Comparison of ENCODE assay signal across 12 cellular contexts in genomic region chr6:42230320-42231034, GRCh38. TPM values are rescaled to one million over a fixed set of nuclear protein-coding genes. Genes with fewer than 3 reads are reported as not detected.
DNase-seq lines count a peak whose midpoint lies in the region; ATAC-seq, FAIRE-seq and TF ChIP-seq lines count a peak whose summit lies in the region.
"Had no signal": no experiment of that assay in that cellular context is flagged by ENCODE, and none has a peak within 500 bp of the region (broad histone marks: within the 10 kb centered on the region; RNA-seq: fewer than 3 reads in every experiment).

No MANE protein-coding gene starts in this region.

- no peaks in the 10 kb centered on the region for H3K9me3 Mint-ChIP-seq in Calu3 (ENCODE audit: low read depth, unreplicated experiment)
- H3K9me3 Mint-ChIP-seq in activated B cell treated with CpG ODN at 0.5 μM for 24 hours = no peaks in the 10 kb centered on the region
- no peaks in the 10 kb centered on the region for H3K9me3 Mint-ChIP-seq in CD8-positive, alpha-beta memory T cell
- H3K9me3 Mint-ChIP-seq: dendritic cell treated with granulocyte-macrophage colony-stimulating factor and Interleukin-4, amounts not matched to agents 40 ng/mL and 50 ng/mL, for 4 days had no signal

- POLR2A ChIA-PET in activated B cell treated with CpG ODN at 0.5 μM for 24 hours (lab: Charles Lee) = interaction anchor here (0.7 kb wide), 1 partner anchor 683 kb away, joined by 3 read pairs; no protein-coding TSS in a partner anchor
- POLR2A ChIA-PET in CD8-positive, alpha-beta memory T cell (lab: Charles Lee) = no interaction called here

- BruUV-seq in Calu3 (replicated peaks; lab: Mats Ljungman, UMichigan) = no TSS peak

- intact Hi-C loops in Calu3 (cut with micrococcal nuclease; ENCODE audit: unreplicated experiment) = loop anchor here (1.0 to 2.0 kb wide), 2 partner anchors 64 to 156 kb away; no protein-coding TSS in a partner anchor
- intact Hi-C loops in activated B cell treated with CpG ODN at 0.5 μM for 24 hours (cut with micrococcal nuclease) = loop anchor here (1.0 kb wide), 1 partner anchor 155 kb away; no protein-coding TSS in a partner anchor

- H3K27ac Mint-ChIP-seq in Calu3 (ENCODE audit: unreplicated experiment) = no peak overlapping the region
- H3K27ac Mint-ChIP-seq in activated B cell treated with CpG ODN at 0.5 μM for 24 hours = no peak overlapping the region
- no peak overlapping the region for H3K27ac Mint-ChIP-seq in CD8-positive, alpha-beta memory T cell
- H3K27ac Mint-ChIP-seq: dendritic cell treated with granulocyte-macrophage colony-stimulating factor and Interleukin-4, amounts not matched to agents 40 ng/mL and 50 ng/mL, for 4 days had no signal

- peak; percentile 34 for ATAC-seq in activated B cell treated with CpG ODN at 0.5 μM for 24 hours (ENCODE audit: low read depth)
- ATAC-seq in HG02938 (IDR thresholded peaks at IDR 0.05; ENCODE audit: unreplicated experiment) = no peak

- no peak overlapping the region for H3K4me3 ChIP-seq in kidney epithelial cell (ENCODE audit: low read depth, low read length)
- H3K4me3 ChIP-seq in CD8-positive, alpha-beta memory T cell (ENCODE audit: low read length) = no peak overlapping the region

- DNase-seq in Calu3 = peak; percentile 33
- peak; percentile 53 for DNase-seq in HT1080 (ENCODE audit: low read depth)
- DNase-seq in activated B cell treated with CpG ODN at 0.5 μM for 24 hours = no peak
- DNase-seq in kidney epithelial cell (ENCODE audit: low read depth) = no peak
- no peak for DNase-seq in activated effector memory CD4-positive, alpha-beta T cell treated with Interleukin-2 at 50 U/mL for 16 hours
- no peak for DNase-seq in CD8-positive, alpha-beta memory T cell
- no peak for DNase-seq in urothelium cell line (ENCODE audit: low spot score)
- DNase-seq: activated CD8-positive, alpha-beta memory T cell treated with anti-CD3 and anti-CD28 coated beads for 24 hours; stimulated activated CD4-positive, alpha-beta T cell treated with anti-CD3 and anti-CD28 coated beads, Interleukin-2, amount 100 ng/mL, for 24 hours had no signal

- H3K27ac ChIP-seq in CD8-positive, alpha-beta memory T cell (ENCODE audit: low read depth, low read length) = no peak overlapping the region

- H3K9me3 ChIP-seq in CD8-positive, alpha-beta memory T cell (ENCODE audit: low read length) = no peaks in the 10 kb centered on the region

- no peak overlapping the region for H3K4me3 Mint-ChIP-seq in Calu3 (ENCODE audit: low read depth, unreplicated experiment)
- no peak overlapping the region for H3K4me3 Mint-ChIP-seq in activated B cell treated with CpG ODN at 0.5 μM for 24 hours
- H3K4me3 Mint-ChIP-seq in CD8-positive, alpha-beta memory T cell = peak overlapping the region in 1 of 7 donors; percentile 29
- H3K4me3 Mint-ChIP-seq: dendritic cell treated with granulocyte-macrophage colony-stimulating factor and Interleukin-4, amounts not matched to agents 40 ng/mL and 50 ng/mL, for 4 days had no signal

- CTCF ChIA-PET in Calu3 (lab: Charles Lee) (interaction anchor here (0.6 to 2.0 kb wide), 9 partner anchors 9 to 334 kb away, joined by 3 to 13 read pairs (median 4); partner anchors contain the start of genes C6orf132 and MRPS10), activated B cell treated with CpG ODN at 0.5 μM for 24 hours (lab: Charles Lee) (interaction anchor here (1.0 to 1.8 kb wide), 6 partner anchors 14 to 317 kb away, joined by 3 to 7 read pairs (median 4); no protein-coding TSS in a partner anchor)
- CTCF ChIA-PET in CD8-positive, alpha-beta memory T cell (lab: Charles Lee) = interaction anchor here (2.7 kb wide), 1 partner anchor 317 kb away, joined by 10 read pairs; no protein-coding TSS in a partner anchor

- no peaks in the 10 kb centered on the region for H3K27me3 ChIP-seq in kidney epithelial cell (ENCODE audit: control insufficient read depth, insufficient read depth, low read length)
- no peaks in the 10 kb centered on the region for H3K27me3 ChIP-seq in CD8-positive, alpha-beta memory T cell (ENCODE audit: insufficient read depth, low read length, poor library complexity, severe bottlenecking)

- H3K36me3 Mint-ChIP-seq in Calu3 (ENCODE audit: insufficient read depth, unreplicated experiment) (peaks cover 21% of the 10 kb centered on the region), activated B cell treated with CpG ODN at 0.5 μM for 24 hours (ENCODE audit: low read depth) (peaks cover 3% of the 10 kb centered on the region)
- peaks cover 0 to 73% (median 20%) of the 10 kb centered on the region in 3 donors for H3K36me3 Mint-ChIP-seq in CD8-positive, alpha-beta memory T cell

- TF ChIP-seq CTCF in Calu3 (IDR thresholded peaks at IDR 0.05; ENCODE audit: unreplicated experiment) = peak; percentile 82
- no peak for TF ChIP-seq CTCF in activated B cell treated with CpG ODN at 0.5 μM for 24 hours (IDR thresholded peaks at IDR 0.05)
- TF ChIP-seq CTCF in kidney epithelial cell (IDR thresholded peaks at IDR 0.05; ENCODE audit: insufficient read depth, low read length, poor library complexity, severe bottlenecking) = peak; percentile 66

- no peak for FAIRE-seq in urothelium cell line (lab: Jason Lieb, UNC)

- no peaks in the 10 kb centered on the region for H3K36me3 ChIP-seq in kidney epithelial cell (ENCODE audit: control insufficient read depth, insufficient read depth, low read length)
- peaks cover 19% of the 10 kb centered on the region for H3K36me3 ChIP-seq in CD8-positive, alpha-beta memory T cell (ENCODE audit: insufficient read depth, low read length)

- peaks cover 52% of the 10 kb centered on the region for H3K4me1 Mint-ChIP-seq in Calu3 (ENCODE audit: low read depth, unreplicated experiment)
- peaks cover 1% of the 10 kb centered on the region for H3K4me1 Mint-ChIP-seq in activated B cell treated with CpG ODN at 0.5 μM for 24 hours
- no peaks in the 10 kb centered on the region for H3K4me1 Mint-ChIP-seq in CD8-positive, alpha-beta memory T cell

- H3K4me1 ChIP-seq in CD8-positive, alpha-beta memory T cell (ENCODE audit: insufficient read depth, low read length) = no peaks in the 10 kb centered on the region

- H3K27me3 Mint-ChIP-seq in Calu3 (ENCODE audit: unreplicated experiment) = no peaks in the 10 kb centered on the region
- H3K27me3 Mint-ChIP-seq in activated B cell treated with CpG ODN at 0.5 μM for 24 hours = no peaks in the 10 kb centered on the region
- H3K27me3 Mint-ChIP-seq in CD8-positive, alpha-beta memory T cell = peaks cover 0 to 2% of the 10 kb centered on the region in 2 donors
- H3K27me3 Mint-ChIP-seq: dendritic cell treated with granulocyte-macrophage colony-stimulating factor and Interleukin-4, amounts not matched to agents 40 ng/mL and 50 ng/mL, for 4 days had no signal

RNA-seq across cellular contexts. Expression of gene MRPS10, which starts 12.8 kb away (rescaled TPM):
- total RNA-seq in Calu3 (2022) (48.1 and 50.0 TPM in 2 replicates), activated B cell treated with CpG ODN at 0.5 μM for 24 hours (35.7 and 37.0 TPM in 2 replicates), kidney epithelial cell (45.1 and 53.1 TPM in 2 replicates)
- total RNA-seq in HT1080 (2014; rRNA removed; shearing (Covaris generic)) = 60.2 and 76.1 TPM in 2 replicates
- 114 and 119 TPM in 2 replicates for polyA plus RNA-seq in HT1080 (2015; cell fraction: cytosol; rRNA removed)
- 51.0 and 53.3 TPM in 2 replicates for polyA plus RNA-seq in HT1080 (2015; cell fraction: nucleus; rRNA removed)
- 10 to 100 TPM; 51.3 to 51.8 TPM for total RNA-seq in CD8-positive, alpha-beta memory T cell
- 50.6 TPM for polyA plus RNA-seq in CD8-positive, alpha-beta memory T cell

RNA-seq across cellular contexts. Expression of gene GUCA1B, which starts 35.7 kb away (rescaled TPM):
- 1.1 and 1.4 TPM in 2 replicates for total RNA-seq in Calu3 (2022)
- total RNA-seq in HT1080 (2014; rRNA removed; shearing (Covaris generic)) = 0.07 TPM in 1 of 2 replicates, not detected in the other
- 0.11 and 0.65 TPM in 2 replicates for polyA plus RNA-seq in HT1080 (2015; cell fraction: cytosol; rRNA removed)
- 0.97 and 1.2 TPM in 2 replicates for polyA plus RNA-seq in HT1080 (2015; cell fraction: nucleus; rRNA removed)
- total RNA-seq in activated B cell treated with CpG ODN at 0.5 μM for 24 hours = 2.0 and 2.1 TPM in 2 replicates
- 0.71 TPM in 1 of 2 replicates, not detected in the other for total RNA-seq in kidney epithelial cell
- total RNA-seq in CD8-positive, alpha-beta memory T cell = 1 to 10 TPM in 1 of 2 experiments, under 1 TPM in 1; 0.63 to 1.6 TPM
- polyA plus RNA-seq in CD8-positive, alpha-beta memory T cell = not detected

RNA-seq across cellular contexts. Expression of gene GUCA1A, which starts 57.3 kb away (rescaled TPM):
- not detected in 2 replicates for total RNA-seq in Calu3 (2022)
- not detected in 2 replicates for total RNA-seq in HT1080 (2014; rRNA removed; shearing (Covaris generic))
- polyA plus RNA-seq in HT1080 (2015; cell fraction: cytosol; rRNA removed) = not detected in 2 replicates
- polyA plus RNA-seq in HT1080 (2015; cell fraction: nucleus; rRNA removed) = not detected in 2 replicates
- total RNA-seq in activated B cell treated with CpG ODN at 0.5 μM for 24 hours = not detected in 2 replicates
- total RNA-seq in kidney epithelial cell = 0.25 and 0.96 TPM in 2 replicates
- total RNA-seq in CD8-positive, alpha-beta memory T cell = not detected
- polyA plus RNA-seq in CD8-positive, alpha-beta memory T cell = not detected
- total RNA-seq: mesenteric fat pad had no signal

Comparison
In these comparisons a context has a peak if more than half of its experiments do, and no peak if none do; other contexts are left out.
1. DNase-seq: peak in Calu3 (single experiment) and HT1080 (single experiment); none in activated B cell treated with CpG ODN at 0.5 μM for 24 hours (single experiment), kidney epithelial cell (single experiment), activated effector memory CD4-positive, alpha-beta T cell treated with Interleukin-2 at 50 U/mL for 16 hours (single experiment), CD8-positive, alpha-beta memory T cell (0 of 5) and urothelium cell line (single experiment).